Comparison of ENCODE assay signal across 1 cellular context in the genomic region with DNA sequence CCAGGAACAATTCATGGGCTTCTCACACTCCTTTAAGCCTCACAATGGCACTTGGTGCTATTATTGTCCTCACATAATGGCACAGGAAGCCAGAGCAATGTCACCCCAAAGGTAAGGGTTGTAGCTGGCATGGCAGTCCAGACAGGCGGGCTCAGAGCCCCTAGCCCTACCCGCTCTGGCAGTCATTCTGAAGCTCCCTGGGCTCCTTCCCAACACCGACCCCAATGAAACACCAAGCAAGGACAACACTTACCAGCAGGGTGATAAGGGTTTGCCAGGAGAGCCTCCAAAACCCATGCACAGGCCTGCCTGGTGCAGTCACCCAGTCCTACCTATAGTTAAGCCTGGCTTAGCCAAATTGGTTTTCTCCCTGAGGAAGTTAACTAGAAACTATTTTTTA.
TF ChIP-seq lines count a peak whose summit lies in the region.

No MANE protein-coding gene starts in this region.

TF ChIP-seq in GM23338, 12 proteins besides CTCF, POLR2A, EP300 and RAD21:
- TF ChIP-seq, protein P1, sequence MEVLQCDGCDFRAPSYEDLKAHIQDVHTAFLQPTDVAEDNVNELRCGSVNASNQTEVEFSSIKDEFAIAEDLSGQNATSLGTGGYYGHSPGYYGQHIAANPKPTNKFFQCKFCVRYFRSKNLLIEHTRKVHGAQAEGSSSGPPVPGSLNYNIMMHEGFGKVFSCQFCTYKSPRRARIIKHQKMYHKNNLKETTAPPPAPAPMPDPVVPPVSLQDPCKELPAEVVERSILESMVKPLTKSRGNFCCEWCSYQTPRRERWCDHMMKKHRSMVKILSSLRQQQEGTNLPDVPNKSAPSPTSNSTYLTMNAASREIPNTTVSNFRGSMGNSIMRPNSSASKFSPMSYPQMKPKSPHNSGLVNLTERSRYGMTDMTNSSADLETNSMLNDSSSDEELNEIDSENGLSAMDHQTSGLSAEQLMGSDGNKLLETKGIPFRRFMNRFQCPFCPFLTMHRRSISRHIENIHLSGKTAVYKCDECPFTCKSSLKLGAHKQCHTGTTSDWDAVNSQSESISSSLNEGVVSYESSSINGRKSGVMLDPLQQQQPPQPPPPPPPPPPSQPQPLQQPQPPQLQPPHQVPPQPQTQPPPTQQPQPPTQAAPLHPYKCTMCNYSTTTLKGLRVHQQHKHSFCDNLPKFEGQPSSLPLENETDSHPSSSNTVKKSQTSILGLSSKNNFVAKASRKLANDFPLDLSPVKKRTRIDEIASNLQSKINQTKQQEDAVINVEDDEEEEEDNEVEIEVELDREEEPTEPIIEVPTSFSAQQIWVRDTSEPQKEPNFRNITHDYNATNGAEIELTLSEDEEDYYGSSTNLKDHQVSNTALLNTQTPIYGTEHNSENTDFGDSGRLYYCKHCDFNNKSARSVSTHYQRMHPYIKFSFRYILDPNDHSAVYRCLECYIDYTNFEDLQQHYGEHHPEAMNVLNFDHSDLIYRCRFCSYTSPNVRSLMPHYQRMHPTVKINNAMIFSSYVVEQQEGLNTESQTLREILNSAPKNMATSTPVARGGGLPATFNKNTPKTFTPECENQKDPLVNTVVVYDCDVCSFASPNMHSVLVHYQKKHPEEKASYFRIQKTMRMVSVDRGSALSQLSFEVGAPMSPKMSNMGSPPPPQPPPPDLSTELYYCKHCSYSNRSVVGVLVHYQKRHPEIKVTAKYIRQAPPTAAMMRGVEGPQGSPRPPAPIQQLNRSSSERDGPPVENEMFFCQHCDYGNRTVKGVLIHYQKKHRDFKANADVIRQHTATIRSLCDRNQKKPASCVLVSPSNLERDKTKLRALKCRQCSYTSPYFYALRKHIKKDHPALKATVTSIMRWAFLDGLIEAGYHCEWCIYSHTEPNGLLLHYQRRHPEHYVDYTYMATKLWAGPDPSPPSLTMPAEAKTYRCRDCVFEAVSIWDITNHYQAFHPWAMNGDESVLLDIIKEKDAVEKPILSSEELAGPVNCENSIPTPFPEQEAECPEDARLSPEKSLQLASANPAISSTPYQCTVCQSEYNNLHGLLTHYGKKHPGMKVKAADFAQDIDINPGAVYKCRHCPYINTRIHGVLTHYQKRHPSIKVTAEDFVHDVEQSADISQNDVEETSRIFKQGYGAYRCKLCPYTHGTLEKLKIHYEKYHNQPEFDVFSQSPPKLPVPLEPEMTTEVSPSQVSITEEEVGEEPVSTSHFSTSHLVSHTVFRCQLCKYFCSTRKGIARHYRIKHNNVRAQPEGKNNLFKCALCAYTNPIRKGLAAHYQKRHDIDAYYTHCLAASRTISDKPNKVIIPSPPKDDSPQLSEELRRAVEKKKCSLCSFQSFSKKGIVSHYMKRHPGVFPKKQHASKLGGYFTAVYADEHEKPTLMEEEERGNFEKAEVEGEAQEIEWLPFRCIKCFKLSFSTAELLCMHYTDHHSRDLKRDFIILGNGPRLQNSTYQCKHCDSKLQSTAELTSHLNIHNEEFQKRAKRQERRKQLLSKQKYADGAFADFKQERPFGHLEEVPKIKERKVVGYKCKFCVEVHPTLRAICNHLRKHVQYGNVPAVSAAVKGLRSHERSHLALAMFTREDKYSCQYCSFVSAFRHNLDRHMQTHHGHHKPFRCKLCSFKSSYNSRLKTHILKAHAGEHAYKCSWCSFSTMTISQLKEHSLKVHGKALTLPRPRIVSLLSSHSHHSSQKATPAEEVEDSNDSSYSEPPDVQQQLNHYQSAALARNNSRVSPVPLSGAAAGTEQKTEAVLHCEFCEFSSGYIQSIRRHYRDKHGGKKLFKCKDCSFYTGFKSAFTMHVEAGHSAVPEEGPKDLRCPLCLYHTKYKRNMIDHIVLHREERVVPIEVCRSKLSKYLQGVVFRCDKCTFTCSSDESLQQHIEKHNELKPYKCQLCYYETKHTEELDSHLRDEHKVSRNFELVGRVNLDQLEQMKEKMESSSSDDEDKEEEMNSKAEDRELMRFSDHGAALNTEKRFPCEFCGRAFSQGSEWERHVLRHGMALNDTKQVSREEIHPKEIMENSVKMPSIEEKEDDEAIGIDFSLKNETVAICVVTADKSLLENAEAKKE (CRISPR knock-in tag; IDR thresholded peaks at IDR 0.05): no peak
- TF ChIP-seq, protein P2, sequence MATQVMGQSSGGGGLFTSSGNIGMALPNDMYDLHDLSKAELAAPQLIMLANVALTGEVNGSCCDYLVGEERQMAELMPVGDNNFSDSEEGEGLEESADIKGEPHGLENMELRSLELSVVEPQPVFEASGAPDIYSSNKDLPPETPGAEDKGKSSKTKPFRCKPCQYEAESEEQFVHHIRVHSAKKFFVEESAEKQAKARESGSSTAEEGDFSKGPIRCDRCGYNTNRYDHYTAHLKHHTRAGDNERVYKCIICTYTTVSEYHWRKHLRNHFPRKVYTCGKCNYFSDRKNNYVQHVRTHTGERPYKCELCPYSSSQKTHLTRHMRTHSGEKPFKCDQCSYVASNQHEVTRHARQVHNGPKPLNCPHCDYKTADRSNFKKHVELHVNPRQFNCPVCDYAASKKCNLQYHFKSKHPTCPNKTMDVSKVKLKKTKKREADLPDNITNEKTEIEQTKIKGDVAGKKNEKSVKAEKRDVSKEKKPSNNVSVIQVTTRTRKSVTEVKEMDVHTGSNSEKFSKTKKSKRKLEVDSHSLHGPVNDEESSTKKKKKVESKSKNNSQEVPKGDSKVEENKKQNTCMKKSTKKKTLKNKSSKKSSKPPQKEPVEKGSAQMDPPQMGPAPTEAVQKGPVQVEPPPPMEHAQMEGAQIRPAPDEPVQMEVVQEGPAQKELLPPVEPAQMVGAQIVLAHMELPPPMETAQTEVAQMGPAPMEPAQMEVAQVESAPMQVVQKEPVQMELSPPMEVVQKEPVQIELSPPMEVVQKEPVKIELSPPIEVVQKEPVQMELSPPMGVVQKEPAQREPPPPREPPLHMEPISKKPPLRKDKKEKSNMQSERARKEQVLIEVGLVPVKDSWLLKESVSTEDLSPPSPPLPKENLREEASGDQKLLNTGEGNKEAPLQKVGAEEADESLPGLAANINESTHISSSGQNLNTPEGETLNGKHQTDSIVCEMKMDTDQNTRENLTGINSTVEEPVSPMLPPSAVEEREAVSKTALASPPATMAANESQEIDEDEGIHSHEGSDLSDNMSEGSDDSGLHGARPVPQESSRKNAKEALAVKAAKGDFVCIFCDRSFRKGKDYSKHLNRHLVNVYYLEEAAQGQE (IDR thresholded peaks at IDR 0.05; ENCODE audit: unreplicated experiment): no peak
- TF ChIP-seq NANOG (IDR thresholded peaks at IDR 0.05; ENCODE audit: borderline replicate concordance) (no peak), ZNF331 (CRISPR knock-in tag; IDR thresholded peaks at IDR 0.05; ENCODE audit: low read depth) (no peak), EZH2phosphoT487 (IDR thresholded peaks at IDR 0.05; ENCODE audit: unreplicated experiment) (no peak), JUNB (IDR thresholded peaks at IDR 0.05; ENCODE audit: unreplicated experiment) (no peak), STAT1 (IDR thresholded peaks at IDR 0.05; ENCODE audit: unreplicated experiment) (no peak), ZNF114 (CRISPR knock-in tag; IDR thresholded peaks at IDR 0.05) (no peak), EZH2 (IDR thresholded peaks at IDR 0.05; ENCODE audit: low read depth, unreplicated experiment) (no peak), CREB1 (CRISPR knock-in tag; IDR thresholded peaks at IDR 0.05; ENCODE audit: low read depth) (no peak), POLR2AphosphoS5 (IDR thresholded peaks at IDR 0.05; ENCODE audit: low read depth) (no peak)
- TF ChIP-seq, protein P3, sequence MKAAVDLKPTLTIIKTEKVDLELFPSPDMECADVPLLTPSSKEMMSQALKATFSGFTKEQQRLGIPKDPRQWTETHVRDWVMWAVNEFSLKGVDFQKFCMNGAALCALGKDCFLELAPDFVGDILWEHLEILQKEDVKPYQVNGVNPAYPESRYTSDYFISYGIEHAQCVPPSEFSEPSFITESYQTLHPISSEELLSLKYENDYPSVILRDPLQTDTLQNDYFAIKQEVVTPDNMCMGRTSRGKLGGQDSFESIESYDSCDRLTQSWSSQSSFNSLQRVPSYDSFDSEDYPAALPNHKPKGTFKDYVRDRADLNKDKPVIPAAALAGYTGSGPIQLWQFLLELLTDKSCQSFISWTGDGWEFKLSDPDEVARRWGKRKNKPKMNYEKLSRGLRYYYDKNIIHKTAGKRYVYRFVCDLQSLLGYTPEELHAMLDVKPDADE (IDR thresholded peaks at IDR 0.05): no peak
